ENCODE assay signal across 36 cellular contexts in genomic region chr11:499201-500076, GRCh38. TPM values are rescaled to one million over a fixed set of nuclear protein-coding genes. Genes with fewer than 3 reads are reported as not detected.
DNase-seq lines count a peak whose midpoint lies in the region; ATAC-seq and TF ChIP-seq lines count a peak whose summit lies in the region.
"Had no signal": no experiment of that assay in that cellular context is flagged by ENCODE, and none has a peak within 500 bp of the region (broad histone marks: within the 10 kb centered on the region; RNA-seq: fewer than 3 reads in every experiment).

No MANE protein-coding gene starts in this region.

- no peak overlapping the region for H3K4me3 ChIP-seq in lower lobe of right lung
- no peak overlapping the region for H3K4me3 ChIP-seq in upper lobe of left lung
- H3K4me3 ChIP-seq: A549, coronary artery, mucosa of descending colon, stomach, tibial nerve had no signal

- H3K36me3 ChIP-seq in lower lobe of right lung (peaks cover 76% of the 10 kb centered on the region), upper lobe of left lung (peaks cover 42 to 78% (median 74%) of the 10 kb centered on the region in 4 donors)

- no peak for TF ChIP-seq EP300 in upper lobe of left lung (IDR thresholded peaks at IDR 0.05)

- H3K27ac Mint-ChIP-seq in chondrocyte (ENCODE audit: unreplicated experiment) = peak overlapping the region; percentile 27
- H3K27ac Mint-ChIP-seq: activated CD4-positive, alpha-beta T cell treated with anti-CD3 and anti-CD28 coated beads for 36 hours; activated CD8-positive, alpha-beta T cell treated with anti-CD3 and anti-CD28 coated beads for 36 hours; activated T-helper 17 cell treated with anti-CD3 and anti-CD28 coated beads, Interleukin-2, amount 50 U/mL, for 72 hours; CD8-positive, alpha-beta T cell; natural killer cell treated with Interleukin-12 subunit alpha and Interleukin-12 subunit beta and Interleukin-15 and Interleukin-18, amount 100 ng/mL, for 72 hours had no signal

- H3K9me3 Mint-ChIP-seq in chondrocyte (ENCODE audit: low read depth) = no peaks in the 10 kb centered on the region
- H3K9me3 Mint-ChIP-seq: activated CD8-positive, alpha-beta T cell treated with anti-CD3 and anti-CD28 coated beads for 36 hours; activated T-helper 17 cell treated with anti-CD3 and anti-CD28 coated beads, Interleukin-2, amount 50 U/mL, for 72 hours; CD8-positive, alpha-beta T cell; effector memory CD8-positive, alpha-beta T cell; natural killer cell treated with Interleukin-12 subunit alpha and Interleukin-12 subunit beta and Interleukin-15 and Interleukin-18, amount 100 ng/mL, for 72 hours had no signal

- 98% methylated on average over 4 to 21 of the region's 24 CpGs for WGBS in upper lobe of left lung, 2 donors

- H3K27ac ChIP-seq in lower lobe of right lung (no peak overlapping the region), upper lobe of left lung (no peak overlapping the region)
- H3K27ac ChIP-seq: A549, coronary artery, stomach, tibial nerve, VCaP had no signal

- peaks cover 32% of the 10 kb centered on the region for H3K36me3 Mint-ChIP-seq in chondrocyte (ENCODE audit: low read depth)

- TF ChIP-seq CTCF in chondrocyte (IDR thresholded peaks at IDR 0.05) (no peak), lower lobe of right lung (IDR thresholded peaks at IDR 0.05) (no peak), upper lobe of left lung (IDR thresholded peaks at IDR 0.05) (no peak)

- ATAC-seq in left ventricle myocardium superior = no peak
- no peak for ATAC-seq in lower lobe of right lung
- ATAC-seq in upper lobe of left lung (ENCODE audit: low FRiP score in 2 of 2) = no peak
- ATAC-seq in HG03354 (IDR thresholded peaks at IDR 0.05; ENCODE audit: poor library complexity, severe bottlenecking, unreplicated experiment) = no peak
- no peak for ATAC-seq in HG02610 (IDR thresholded peaks at IDR 0.05; ENCODE audit: unreplicated experiment)
- ATAC-seq: activated CD4-positive, alpha-beta T cell treated with anti-CD3 and anti-CD28 coated beads for 36 hours; activated CD8-positive, alpha-beta T cell treated with anti-CD3 and anti-CD28 coated beads for 36 hours; activated T-helper 17 cell treated with anti-CD3 and anti-CD28 coated beads, Interleukin-2, amount 50 U/mL, for 72 hours; CD8-positive, alpha-beta T cell; effector memory CD8-positive, alpha-beta T cell; mucosa of descending colon; natural killer cell treated with Interleukin-12 subunit alpha and Interleukin-12 subunit beta and Interleukin-15 and Interleukin-18, amount 100 ng/mL, for 72 hours; Panc1 had no signal

- no peaks in the 10 kb centered on the region for H3K27me3 ChIP-seq in lower lobe of right lung (ENCODE audit: low read depth)
- H3K27me3 ChIP-seq in upper lobe of left lung = no peaks in the 10 kb centered on the region
- H3K27me3 ChIP-seq: stomach, tibial nerve had no signal

- no peaks in the 10 kb centered on the region for H3K27me3 Mint-ChIP-seq in chondrocyte (ENCODE audit: low read depth)
- H3K27me3 Mint-ChIP-seq: activated CD4-positive, alpha-beta T cell treated with anti-CD3 and anti-CD28 coated beads for 36 hours; activated CD8-positive, alpha-beta T cell treated with anti-CD3 and anti-CD28 coated beads for 36 hours; activated T-helper 17 cell treated with anti-CD3 and anti-CD28 coated beads, Interleukin-2, amount 50 U/mL, for 72 hours; effector memory CD8-positive, alpha-beta T cell; natural killer cell treated with Interleukin-12 subunit alpha and Interleukin-12 subunit beta and Interleukin-15 and Interleukin-18, amount 100 ng/mL, for 72 hours had no signal

- peaks cover 11% of the 10 kb centered on the region for H3K4me1 Mint-ChIP-seq in chondrocyte (ENCODE audit: low read depth)

- intact Hi-C loops in left ventricle myocardium superior (cut with micrococcal nuclease) = no loop called here
- intact Hi-C loops in cardiac septum (cut with DNase I) = loop anchor here (5.0 to 10.0 kb wide), 2 partner anchors 32 to 265 kb away; partner anchors contain the start of genes PSMD13 and SIRT3
- intact Hi-C loops in lower lobe of right lung (cut with DNase I) = no loop called here

- no peak overlapping the region for H3K4me3 Mint-ChIP-seq in chondrocyte (ENCODE audit: unreplicated experiment)
- H3K4me3 Mint-ChIP-seq: activated CD4-positive, alpha-beta T cell treated with anti-CD3 and anti-CD28 coated beads for 36 hours; activated CD8-positive, alpha-beta T cell treated with anti-CD3 and anti-CD28 coated beads for 36 hours; activated T-helper 17 cell treated with anti-CD3 and anti-CD28 coated beads, Interleukin-2, amount 50 U/mL, for 72 hours; CD8-positive, alpha-beta T cell; effector memory CD8-positive, alpha-beta T cell; natural killer cell treated with Interleukin-12 subunit alpha and Interleukin-12 subunit beta and Interleukin-15 and Interleukin-18, amount 100 ng/mL, for 72 hours had no signal

- no peak for TF ChIP-seq POLR2A in upper lobe of left lung (IDR thresholded peaks at IDR 0.05)

- peak; percentile 36 for DNase-seq in left ventricle myocardium superior
- DNase-seq in cardiac septum (ENCODE audit: low spot score) = no peak
- DNase-seq in chondrocyte (ENCODE audit: low spot score) = no peak
- DNase-seq in lower lobe of right lung = peak; percentile 45
- DNase-seq in upper lobe of left lung = peak; percentile 19 to 83
- no peak for DNase-seq in NCI-H524 treated with DMSO at 0.1 percent for 48 hours (lab: John Stamatoyannopoulos, UW)
- DNase-seq: activated CD4-positive, alpha-beta T cell treated with anti-CD3 and anti-CD28 coated beads for 36 hours; activated CD8-positive, alpha-beta T cell treated with anti-CD3 and anti-CD28 coated beads for 36 hours; activated naive CD4-positive, alpha-beta T cell treated with anti-CD3 and anti-CD28 coated beads, Interleukin-2, amount 50 U/mL, for 16 hours; AML-193; amniotic stem cell; DMS 273 treated with DMSO at 0.1 percent for 48 hours; effector memory CD8-positive, alpha-beta T cell; EL; head of caudate nucleus; MV-4-11; NCI-H1436; NCI-H748 treated with DMSO at 0.1 percent for 48 hours; retina; stimulated activated CD4-positive, alpha-beta T cell treated with anti-CD3 and anti-CD28 coated beads, Interleukin-2, amount 100 ng/mL, for 48 hours; stomach; SW 1271; T1000 had no signal

- H3K4me1 ChIP-seq in lower lobe of right lung (peaks cover 28% of the 10 kb centered on the region), upper lobe of left lung (peaks cover 23 to 28% (median 23%) of the 10 kb centered on the region in 4 donors)

- H3K9me3 ChIP-seq in lower lobe of right lung = no peaks in the 10 kb centered on the region
- H3K9me3 ChIP-seq in upper lobe of left lung = no peaks in the 10 kb centered on the region
- H3K9me3 ChIP-seq: A549, mucosa of descending colon, stomach, tibial nerve had no signal

RNA-seq across cellular contexts. Expression of gene RNH1, which starts 7.6 kb away (rescaled TPM):
- 171 TPM for total RNA-seq in left ventricle myocardium superior
- total RNA-seq in cardiac septum = 158 TPM
- total RNA-seq in chondrocyte = 146 to 166 TPM (median 161 TPM) in 3 replicates
- total RNA-seq in lower lobe of right lung = 237 TPM
- total RNA-seq in upper lobe of left lung = 100 to 1,000 TPM; 236 to 374 (median 339) TPM

RNA-seq across cellular contexts. Expression of gene HRAS, which starts 35.9 kb away (rescaled TPM):
- total RNA-seq in left ventricle myocardium superior (67.1 TPM), cardiac septum (75.9 TPM), chondrocyte (65.1 to 77.7 TPM (median 68.0 TPM) in 3 replicates), lower lobe of right lung (36.3 TPM), upper lobe of left lung (10 to 100 TPM; 45.5 to 85.0 (median 59.9) TPM)

RNA-seq across cellular contexts. Expression of gene LRRC56, which starts 37.9 kb away (rescaled TPM):
- total RNA-seq in left ventricle myocardium superior (0.22 TPM), cardiac septum (0.38 TPM), chondrocyte (2.6 to 2.9 TPM (median 2.7 TPM) in 3 replicates), lower lobe of right lung (7.6 TPM), upper lobe of left lung (10 to 100 TPM in 1 of 6 donors, 1 to 10 TPM in 5; 3.5 to 11.5 (median 5.8) TPM)

RNA-seq across cellular contexts. Expression of gene PTDSS2, which starts 49.4 kb away (rescaled TPM):
- total RNA-seq in left ventricle myocardium superior = 31.8 TPM
- total RNA-seq in cardiac septum = 24.9 TPM
- total RNA-seq in chondrocyte = 30.0 to 32.5 TPM (median 32.0 TPM) in 3 replicates
- total RNA-seq in lower lobe of right lung = 32.9 TPM
- total RNA-seq in upper lobe of left lung = 100 to 1,000 TPM in 1 of 6 donors, 10 to 100 TPM in 5; 29.6 to 188 (median 45.1) TPM

RNA-seq across cellular contexts. Expression of gene ANO9, which starts 57.6 kb away (rescaled TPM):
- total RNA-seq in left ventricle myocardium superior (1.3 TPM), cardiac septum (0.38 TPM), chondrocyte (not detected in 3 replicates), lower lobe of right lung (21.6 TPM), upper lobe of left lung (10 to 100 TPM; 11.7 to 62.9 (median 18.8) TPM)
- total RNA-seq: fibroblast of villous mesenchyme, osteocyte had no signal

Comparison
In these comparisons a context has a peak if more than half of its experiments do, and no peak if none do; other contexts are left out.
1. DNase-seq: peak in left ventricle myocardium superior (single experiment), lower lobe of right lung (single experiment) and upper lobe of left lung (2 of 2); none in cardiac septum (single experiment), chondrocyte (single experiment) and NCI-H524 treated with DMSO at 0.1 percent for 48 hours (single experiment).